Comparison of ENCODE assay signal across 14 cellular contexts in genomic region chr1:178513278-178513983, GRCh38. TPM values are rescaled to one million over a fixed set of nuclear protein-coding genes. Genes with fewer than 3 reads are reported as not detected.
DNase-seq lines count a peak whose midpoint lies in the region; ATAC-seq, FAIRE-seq and TF ChIP-seq lines count a peak whose summit lies in the region.
"Had no signal": no experiment of that assay in that cellular context is flagged by ENCODE, and none has a peak within 500 bp of the region (broad histone marks: within the 10 kb centered on the region; RNA-seq: fewer than 3 reads in every experiment).

No MANE protein-coding gene starts in this region.

- no peak overlapping the region for H3K4me3 ChIP-seq in endodermal cell (ENCODE audit: low read length)
- H3K4me3 ChIP-seq in HepG2 (replicated peaks in 1 of 3; ENCODE audit: insufficient read depth in 1 of 3, low read depth in 2 of 3, low read length in 3 of 3), result no peak overlapping the region
- no peak overlapping the region for H3K4me3 ChIP-seq in suprapubic skin
- H3K4me3 ChIP-seq in tibial nerve, result no peak overlapping the region
- H3K4me3 ChIP-seq: SJSA1, thyroid gland had no signal

- H3K27ac ChIP-seq in endodermal cell (ENCODE audit: low read depth, low read length), result no peak overlapping the region
- no peak overlapping the region for H3K27ac ChIP-seq in HepG2 (ENCODE audit: extremely low read length, insufficient read depth, low read length)
- H3K27ac ChIP-seq in suprapubic skin, result no peak overlapping the region
- no peak overlapping the region for H3K27ac ChIP-seq in tibial nerve
- H3K27ac ChIP-seq: SJSA1, thyroid gland had no signal

- H3K27me3 Mint-ChIP-seq in endodermal cell (ENCODE audit: insufficient read depth), result peaks cover 6% of the 10 kb centered on the region
- H3K27me3 Mint-ChIP-seq: activated CD4-positive, alpha-beta T cell treated with anti-CD3 and anti-CD28 coated beads, Interleukin-2, amount 10 ng/mL, durations not matched to agents 24 days and 14 days had no signal

- TF ChIP-seq EP300 in HepG2 (IDR thresholded peaks at IDR 0.05; ENCODE audit: low read depth in 2 of 2, low read length in 2 of 2) (no peak), HepG2 (CRISPR knock-in tag; IDR thresholded peaks at IDR 0.05; ENCODE audit: borderline replicate concordance) (no peak), suprapubic skin (IDR thresholded peaks at IDR 0.05) (no peak), tibial nerve (IDR thresholded peaks at IDR 0.05) (no peak)

- H3K79me2 ChIP-seq in HepG2 (ENCODE audit: insufficient read depth, low read length), result no peaks in the 10 kb centered on the region

- H3K27me3 ChIP-seq in endodermal cell (ENCODE audit: control insufficient read depth, insufficient read depth, low read length, poor library complexity, severe bottlenecking) (peaks cover 27% of the 10 kb centered on the region), HepG2 (ENCODE audit: control insufficient read depth in 1 of 2, insufficient read depth in 2 of 2, low read length in 2 of 2) (peaks cover 0 to 15% of the 10 kb centered on the region in 2 experiments; a peak in 3 of 5 replicates), suprapubic skin (no peaks in the 10 kb centered on the region), tibial nerve (no peaks in the 10 kb centered on the region)
- H3K27me3 ChIP-seq: SJSA1, thyroid gland had no signal

- no peak overlapping the region for H2AFZ ChIP-seq in HepG2 (ENCODE audit: low read length)

- no peak for FAIRE-seq in HepG2 (lab: Jason Lieb, UNC)

- POLR2A ChIA-PET in HepG2 (lab: Yijun Ruan, JAX), result no interaction called here

- TF ChIP-seq POLR2A in HepG2 (IDR thresholded peaks at IDR 0.05; ENCODE audit: insufficient read depth in 1 of 2, low read depth in 2 of 2, low read length in 2 of 2) (no peak), suprapubic skin (IDR thresholded peaks at IDR 0.05) (no peak), tibial nerve (IDR thresholded peaks at IDR 0.05) (no peak)

- intact Hi-C loops in HepG2 (cut with micrococcal nuclease; ENCODE audit: unreplicated experiment), result no loop called here

- no peaks in the 10 kb centered on the region for H3K36me3 Mint-ChIP-seq in endodermal cell (ENCODE audit: low read depth)

- TF ChIP-seq CTCF in AG09319 (IDR thresholded peaks at IDR 0.05; ENCODE audit: low read depth, low read length) (peak; percentile 14), endodermal cell (conservative IDR thresholded peaks at IDR 0.05) (peak; percentile 44), HepG2 (CRISPR knock-in tag; IDR thresholded peaks at IDR 0.05) (no peak), suprapubic skin (IDR thresholded peaks at IDR 0.05) (no peak), tibial nerve (IDR thresholded peaks at IDR 0.05) (no peak)

- H3K9me3 Mint-ChIP-seq in endodermal cell, result no peaks in the 10 kb centered on the region
- H3K9me3 Mint-ChIP-seq: activated CD4-positive, alpha-beta T cell treated with anti-CD3 and anti-CD28 coated beads, Interleukin-2, amount 10 ng/mL, durations not matched to agents 24 days and 14 days had no signal

- WGBS in endodermal cell (ENCODE audit: insufficient coverage in 1 of 2, insufficient read length in 1 of 2), 2 experiments, result 89 to 90% methylated on average over 5 to 14 of the region's 14 CpGs
- 52% methylated on average over 14 of the region's 14 CpGs for WGBS in HepG2 (ENCODE audit: low lambda C conversion rate)
- 37% methylated on average over 14 of the region's 14 CpGs for WGBS in suprapubic skin
- 64% methylated on average over 14 of the region's 14 CpGs for WGBS in tibial nerve, 2 donors

- in situ Hi-C loops in HepG2 (cut with HindIII; ENCODE audit: extremely low pct_ligation_motif_present, low pct_unique_long_range_greater_than_20kb), result no loop called here

- no peaks in the 10 kb centered on the region for H3K9me3 ChIP-seq in endodermal cell (ENCODE audit: control insufficient read depth, low read length)
- H3K9me3 ChIP-seq in HepG2 (ENCODE audit: low read length), result no peaks in the 10 kb centered on the region
- no peaks in the 10 kb centered on the region for H3K9me3 ChIP-seq in suprapubic skin
- no peaks in the 10 kb centered on the region for H3K9me3 ChIP-seq in tibial nerve
- H3K9me3 ChIP-seq: SJSA1, thyroid gland had no signal

- DNase-seq in AG09319 (ENCODE audit: extremely low read depth, low read depth) (peak; percentile 46), NCI-H446 (lab: John Stamatoyannopoulos, UW) (peak; percentile 40 to 69), endodermal cell (peak; percentile 63), HepG2 (ENCODE audit: low spot score) (no peak), suprapubic skin (ENCODE audit: low spot score in 2 of 2) (no peak), tibial nerve (ENCODE audit: low spot score in 2 of 2) (no peak)
- DNase-seq: activated CD4-positive, alpha-beta T cell treated with anti-CD3 and anti-CD28 coated beads, Interleukin-2, amount 10 ng/mL, durations not matched to agents 24 days and 14 days; activated gamma-delta T cell treated with Interleukin-2 at 50 U/mL for 16 hours; mesenchymal stem cell had no signal

- no TSS peak for BruUV-seq in HepG2 (replicated peaks; lab: Mats Ljungman, UMichigan)

- H3K9ac ChIP-seq in endodermal cell (ENCODE audit: extremely low read depth, low read length, poor library complexity, severe bottlenecking) (no peak overlapping the region), HepG2 (ENCODE audit: insufficient read depth, low read depth, low read length) (no peak overlapping the region)

- H3K4me3 Mint-ChIP-seq in endodermal cell, result no peak overlapping the region
- H3K4me3 Mint-ChIP-seq: activated CD4-positive, alpha-beta T cell treated with anti-CD3 and anti-CD28 coated beads, Interleukin-2, amount 10 ng/mL, durations not matched to agents 24 days and 14 days had no signal

- CTCF ChIA-PET in HepG2 (lab: Yijun Ruan, JAX; ENCODE audit: low intra/inter-chr PET ratio, low total read pairs), result no interaction called here

- no peaks in the 10 kb centered on the region for H4K20me1 ChIP-seq in HepG2 (ENCODE audit: insufficient read depth, low read length)

- H3K27ac Mint-ChIP-seq in endodermal cell, result no peak overlapping the region
- H3K27ac Mint-ChIP-seq: activated CD4-positive, alpha-beta T cell treated with anti-CD3 and anti-CD28 coated beads, Interleukin-2, amount 10 ng/mL, durations not matched to agents 24 days and 14 days had no signal

- H3K4me1 ChIP-seq in endodermal cell (ENCODE audit: control insufficient read depth, insufficient read depth, low read length), result no peaks in the 10 kb centered on the region
- 0 out of 2 replicates have a peak, but pooled peaks cover 11% of the 10 kb centered on the region for H3K4me1 ChIP-seq in HepG2 (ENCODE audit: insufficient read depth, low read length)
- peaks cover 16% of the 10 kb centered on the region for H3K4me1 ChIP-seq in suprapubic skin
- H3K4me1 ChIP-seq in tibial nerve, result no peaks in the 10 kb centered on the region
- H3K4me1 ChIP-seq: SJSA1, thyroid gland had no signal

- peaks cover 8% of the 10 kb centered on the region for H3K4me1 Mint-ChIP-seq in endodermal cell
- H3K4me1 Mint-ChIP-seq: activated CD4-positive, alpha-beta T cell treated with anti-CD3 and anti-CD28 coated beads, Interleukin-2, amount 10 ng/mL, durations not matched to agents 24 days and 14 days had no signal

- H3K4me2 ChIP-seq in HepG2 (ENCODE audit: low read depth, low read length), result no peak overlapping the region

- ATAC-seq in HepG2 (peak; percentile 39), HG03342 (IDR thresholded peaks at IDR 0.05; ENCODE audit: unreplicated experiment) (no peak), HG03378 (IDR thresholded peaks at IDR 0.05; ENCODE audit: unreplicated experiment) (no peak)

- H3K36me3 ChIP-seq in endodermal cell (ENCODE audit: control insufficient read depth, insufficient read depth, low read length) (no peaks in the 10 kb centered on the region), HepG2 (replicated peaks in 1 of 2; ENCODE audit: control insufficient read depth in 1 of 2, insufficient read depth in 2 of 2, low read length in 2 of 2) (no peaks in the 10 kb centered on the region), suprapubic skin (no peaks in the 10 kb centered on the region), tibial nerve (no peaks in the 10 kb centered on the region)
- H3K36me3 ChIP-seq: SJSA1, thyroid gland had no signal

- TF ChIP-seq RAD21 in HepG2 (CRISPR knock-in tag; IDR thresholded peaks at IDR 0.05), result no peak

RNA-seq across cellular contexts. Expression of gene TEX35, which starts 0.5 kb away (rescaled TPM):
- total RNA-seq in endodermal cell (not detected), HepG2 (2016; rRNA removed; fragmentation: Illumina TruSeq; extraction: Trizol) (not detected in 2 replicates), suprapubic skin (1 to 10 TPM in 2 of 4 donors, under 1 TPM in 1, not detected in 1; 0.60 to 1.0 (median 1.0) TPM), tibial nerve (1 to 10 TPM in 1 of 4 donors, not detected in 3; 4.2 TPM)
- not detected for polyA plus RNA-seq in endodermal cell (2013, experiment 1 of 2)
- not detected for polyA plus RNA-seq in endodermal cell (2013, experiment 2 of 2)
- total RNA-seq in HepG2 (2016; cell fraction: cytosol; rRNA removed; fragmentation: Illumina TruSeq; extraction: Trizol; ENCODE audit: low read depth), result not detected in 2 replicates
- not detected in 2 replicates for total RNA-seq in HepG2 (2016; cell fraction: insoluble cytoplasmic fraction; rRNA removed; fragmentation: Illumina TruSeq; extraction: Trizol)
- not detected in 2 replicates for total RNA-seq in HepG2 (2016; cell fraction: membrane; rRNA removed; fragmentation: Illumina TruSeq; extraction: Trizol)
- not detected in 2 replicates for total RNA-seq in HepG2 (2016; cell fraction: nucleus; rRNA removed; fragmentation: Illumina TruSeq; extraction: Trizol)
- not detected in 2 replicates for polyA plus RNA-seq in HepG2 (2011; rRNA removed)
- 0.05 TPM in 1 of 2 replicates, not detected in the other for polyA plus RNA-seq in HepG2 (2011; cell fraction: cytosol; rRNA removed)
- polyA plus RNA-seq in HepG2 (2011; cell fraction: nucleus; rRNA removed), result not detected in 2 replicates
- not detected in 2 replicates for polyA plus RNA-seq in HepG2 (2012)
- not detected in 2 replicates for polyA plus RNA-seq in HepG2 (2016; cell fraction: cytosol; fragmentation: Illumina TruSeq; extraction: Trizol; ENCODE audit: low read depth)
- polyA plus RNA-seq in HepG2 (2016; cell fraction: insoluble cytoplasmic fraction; fragmentation: Illumina TruSeq; extraction: Trizol; ENCODE audit: low read depth), result not detected in 2 replicates
- not detected in 2 replicates for polyA plus RNA-seq in HepG2 (2016; cell fraction: membrane; fragmentation: Illumina TruSeq; extraction: Trizol; ENCODE audit: low read depth)
- polyA plus RNA-seq in HepG2 (2016; cell fraction: nucleus; fragmentation: Illumina TruSeq; extraction: Trizol; ENCODE audit: insufficient read depth, low read depth), result not detected in 2 replicates
- not detected in 2 replicates for polyA minus RNA-seq in HepG2 (2011; rRNA and poly(A)+ RNA removed; ENCODE audit: low replicate concordance)
- polyA minus RNA-seq in HepG2 (2011; cell fraction: cytosol; rRNA and poly(A)+ RNA removed), result not detected in 2 replicates
- not detected in 2 replicates for polyA minus RNA-seq in HepG2 (2011; cell fraction: nucleus; rRNA and poly(A)+ RNA removed)
- total RNA-seq: activated CD4-positive, alpha-beta T cell treated with anti-CD3 and anti-CD28 coated beads, Interleukin-2, amount 10 ng/mL, durations not matched to agents 24 days and 14 days; NCI-H460; SJSA1; thyroid gland had no signal

RNA-seq across cellular contexts. Expression of gene CLEC20A, which starts 16.7 kb away (rescaled TPM):
- 1 to 10 TPM in 1 of 2 donors, under 1 TPM in 1; 0.33 to 1.5 TPM for total RNA-seq in endodermal cell
- polyA plus RNA-seq in endodermal cell (2013, experiment 1 of 2), result not detected
- not detected for polyA plus RNA-seq in endodermal cell (2013, experiment 2 of 2)
- total RNA-seq in HepG2 (2016; rRNA removed; fragmentation: Illumina TruSeq; extraction: Trizol), result not detected in 2 replicates
- total RNA-seq in HepG2 (2016; cell fraction: cytosol; rRNA removed; fragmentation: Illumina TruSeq; extraction: Trizol; ENCODE audit: low read depth), result not detected in 2 replicates
- not detected in 2 replicates for total RNA-seq in HepG2 (2016; cell fraction: insoluble cytoplasmic fraction; rRNA removed; fragmentation: Illumina TruSeq; extraction: Trizol)
- not detected in 2 replicates for total RNA-seq in HepG2 (2016; cell fraction: membrane; rRNA removed; fragmentation: Illumina TruSeq; extraction: Trizol)
- total RNA-seq in HepG2 (2016; cell fraction: nucleus; rRNA removed; fragmentation: Illumina TruSeq; extraction: Trizol), result not detected in 2 replicates
- not detected in 2 replicates for polyA plus RNA-seq in HepG2 (2011; rRNA removed)
- polyA plus RNA-seq in HepG2 (2011; cell fraction: cytosol; rRNA removed), result not detected in 2 replicates
- polyA plus RNA-seq in HepG2 (2011; cell fraction: nucleus; rRNA removed), result not detected in 2 replicates
- polyA plus RNA-seq in HepG2 (2012), result not detected in 2 replicates
- not detected in 2 replicates for polyA plus RNA-seq in HepG2 (2016; cell fraction: cytosol; fragmentation: Illumina TruSeq; extraction: Trizol; ENCODE audit: low read depth)
- polyA plus RNA-seq in HepG2 (2016; cell fraction: insoluble cytoplasmic fraction; fragmentation: Illumina TruSeq; extraction: Trizol; ENCODE audit: low read depth), result not detected in 2 replicates
- polyA plus RNA-seq in HepG2 (2016; cell fraction: membrane; fragmentation: Illumina TruSeq; extraction: Trizol; ENCODE audit: low read depth), result not detected in 2 replicates
- polyA plus RNA-seq in HepG2 (2016; cell fraction: nucleus; fragmentation: Illumina TruSeq; extraction: Trizol; ENCODE audit: insufficient read depth, low read depth), result not detected in 2 replicates
- not detected in 2 replicates for polyA minus RNA-seq in HepG2 (2011; rRNA and poly(A)+ RNA removed; ENCODE audit: low replicate concordance)
- polyA minus RNA-seq in HepG2 (2011; cell fraction: cytosol; rRNA and poly(A)+ RNA removed), result not detected in 2 replicates
- polyA minus RNA-seq in HepG2 (2011; cell fraction: nucleus; rRNA and poly(A)+ RNA removed), result not detected in 2 replicates
- not detected for total RNA-seq in suprapubic skin
- 1 to 10 TPM in 2 of 4 donors, not detected in 2; 1.5 to 4.6 TPM for total RNA-seq in tibial nerve
- total RNA-seq: activated CD4-positive, alpha-beta T cell treated with anti-CD3 and anti-CD28 coated beads, Interleukin-2, amount 10 ng/mL, durations not matched to agents 24 days and 14 days; NCI-H460; SJSA1; thyroid gland had no signal

Comparison
In these comparisons a context has a peak if more than half of its experiments do, and no peak if none do; other contexts are left out.
1. DNase-seq: peak in AG09319 (single experiment), NCI-H446 (2 of 2) and endodermal cell (single experiment); none in HepG2 (single experiment), suprapubic skin (0 of 2) and tibial nerve (0 of 2).
2. CTCF ChIP-seq: peak in AG09319 (single experiment) and endodermal cell (single experiment); none in HepG2 (single experiment), suprapubic skin (0 of 2) and tibial nerve (0 of 5).